8 cellular contexts compared by ENCODE assay signal in the genomic region with DNA sequence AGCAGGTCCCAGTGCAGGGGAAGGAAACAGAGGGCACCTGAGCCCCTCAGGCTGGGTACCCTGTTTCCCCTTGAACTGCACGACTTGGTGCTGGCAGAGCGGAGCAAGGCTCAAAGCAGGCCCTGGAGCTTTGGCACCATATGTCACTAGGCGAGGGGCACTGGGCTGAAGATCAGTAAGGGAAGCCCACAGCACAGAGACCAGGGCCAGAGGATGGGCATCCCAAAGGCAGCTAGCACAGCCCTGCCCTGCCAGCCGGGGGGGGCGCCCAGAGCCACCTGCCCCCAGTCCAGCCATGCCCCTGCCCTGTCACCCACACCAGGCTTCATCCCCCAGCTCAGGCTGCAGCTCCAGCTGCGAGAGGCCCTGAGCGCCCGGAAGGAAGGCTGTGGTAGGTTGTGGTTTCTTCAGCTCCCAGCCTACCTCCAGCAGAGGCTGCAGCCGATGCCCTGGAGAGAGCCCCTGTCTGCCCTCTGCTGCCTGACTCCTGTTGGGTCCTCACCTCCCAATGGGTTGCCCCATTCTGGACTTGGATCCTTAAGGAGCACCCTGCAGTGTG. TPM values are rescaled to one million over a fixed set of nuclear protein-coding genes. Genes with fewer than 3 reads are reported as not detected.
DNase-seq lines count a peak whose midpoint lies in the region; ATAC-seq and TF ChIP-seq lines count a peak whose summit lies in the region.

No MANE protein-coding gene starts in this region.

- H3K27me3 ChIP-seq in CD4-positive, alpha-beta T cell (ENCODE audit: control insufficient read depth, insufficient read depth, low read length) = no peaks in the 10 kb centered on the region
- H3K27me3 ChIP-seq in Loucy (ENCODE audit: insufficient read depth, low read length, poor library complexity, severe bottlenecking) = no peaks in the 10 kb centered on the region
- no peaks in the 10 kb centered on the region for H3K27me3 ChIP-seq in mucosa of rectum (ENCODE audit: control insufficient read depth in 2 of 2, insufficient read depth in 2 of 2, low read length in 2 of 2)

- peaks cover 95% of the 10 kb centered on the region for H4K20me1 ChIP-seq in Loucy (ENCODE audit: insufficient read depth, low read length, poor library complexity, severe bottlenecking)

- POLR2A ChIA-PET in CD4-positive, alpha-beta T cell (lab: Charles Lee) = interaction anchor here (1.2 to 6.1 kb wide), 12 partner anchors 8 to 114 kb away, joined by 3 to 90 read pairs (median 6); a partner anchor contains a TSS

- peaks cover 32% of the 10 kb centered on the region for H3K36me3 Mint-ChIP-seq in CD4-positive, alpha-beta T cell (ENCODE audit: low read depth)

- H3K4me2 ChIP-seq in Loucy (ENCODE audit: low read depth, low read length, poor library complexity, severe bottlenecking) = peak overlapping the region; percentile 80

- peaks cover 70% of the 10 kb centered on the region for H3K4me1 Mint-ChIP-seq in CD4-positive, alpha-beta T cell (ENCODE audit: low read depth)

- peaks cover 67% of the 10 kb centered on the region for H3K4me1 ChIP-seq in Loucy (ENCODE audit: insufficient read depth, low read length, poor library complexity, severe bottlenecking)
- peaks cover 62 to 70% of the 10 kb centered on the region in 2 donors for H3K4me1 ChIP-seq in mucosa of rectum (ENCODE audit: control insufficient read depth in 2 of 2, insufficient read depth in 2 of 2, low read length in 2 of 2)

- H3K9me3 ChIP-seq in CD4-positive, alpha-beta T cell (ENCODE audit: control insufficient read depth, low read length) = no peaks in the 10 kb centered on the region
- H3K9me3 ChIP-seq in Loucy (ENCODE audit: insufficient read depth, low read depth, low read length) (no peaks in the 10 kb centered on the region), mucosa of rectum (ENCODE audit: control insufficient read depth in 2 of 2, low read length in 2 of 2) (no peaks in the 10 kb centered on the region)

- peak overlapping the region; percentile 70 for H3K4me3 ChIP-seq in Loucy (ENCODE audit: low read length, poor library complexity, severe bottlenecking)
- H3K4me3 ChIP-seq in mucosa of rectum (ENCODE audit: low read length in 2 of 2) = peak overlapping the region; percentile 10 to 48

- DNase-seq in CD4-positive, alpha-beta T cell = peak; percentile 37 to 63 (median 48)
- DNase-seq in activated effector memory CD4-positive, alpha-beta T cell treated with Interleukin-2 at 50 U/mL for 16 hours = peak; percentile 54
- DNase-seq in COLO829 (ENCODE audit: low spot score) = no peak
- no peak for DNase-seq in stimulated activated CD4-positive, alpha-beta T cell treated with anti-CD3 and anti-CD28 coated beads, Interleukin-4, amount 100 ng/mL, for 24 hours
- DNase-seq in stimulated activated CD4-positive, alpha-beta T cell treated with anti-CD3 and anti-CD28 coated beads, Interleukin-1b, Interleukin-23, amount 100 ng/mL, for 48 hours = no peak

- H3K79me2 ChIP-seq in Loucy (ENCODE audit: insufficient read depth, low read length) = peaks cover 99% of the 10 kb centered on the region

- H3K27ac Mint-ChIP-seq in CD4-positive, alpha-beta T cell = peak overlapping the region; percentile 91

- intact Hi-C loops in CD4-positive, alpha-beta T cell (cut with DNase I, micrococcal nuclease) = no loop called here

- H2AFZ ChIP-seq in Loucy (ENCODE audit: low read length) = no peak overlapping the region

- no peaks in the 10 kb centered on the region for H3F3A ChIP-seq in Loucy (ENCODE audit: low read depth)

- TF ChIP-seq CTCF in CD4-positive, alpha-beta T cell (IDR thresholded peaks at IDR 0.05) = peak; percentile 38
- TF ChIP-seq CTCF in Loucy (conservative IDR thresholded peaks at IDR 0.05; ENCODE audit: low read length) = peak; percentile 67

- H3K9me2 ChIP-seq in Loucy (replicated peaks; ENCODE audit: low read depth, low read length) = no peaks in the 10 kb centered on the region

- H3K4me3 Mint-ChIP-seq in CD4-positive, alpha-beta T cell = peak overlapping the region; percentile 88

- H3K27ac ChIP-seq in CD4-positive, alpha-beta T cell (ENCODE audit: low read depth, low read length) = peak overlapping the region; percentile 61
- peak overlapping the region; percentile 27 to 49 for H3K27ac ChIP-seq in mucosa of rectum (ENCODE audit: low read depth in 2 of 2, low read length in 2 of 2)

- ATAC-seq in CD4-positive, alpha-beta T cell (ENCODE audit: poor library complexity) = peak; percentile 82
- ATAC-seq in GM19395 (IDR thresholded peaks at IDR 0.05; ENCODE audit: unreplicated experiment) = peak; percentile 79

- no peaks in the 10 kb centered on the region for H3K27me3 Mint-ChIP-seq in CD4-positive, alpha-beta T cell

- H3K9ac ChIP-seq in Loucy (ENCODE audit: low read depth, low read length, poor library complexity, severe bottlenecking) (peak overlapping the region; percentile 71), mucosa of rectum (ENCODE audit: low read depth in 1 of 2, low read length in 2 of 2) (peak overlapping the region in 1 of 2 donors; percentile 25)

- H3K36me3 ChIP-seq in Loucy (ENCODE audit: insufficient read depth, low read length) (peaks cover 48% of the 10 kb centered on the region; the same call in 1 of the 2 replicates), mucosa of rectum (ENCODE audit: control insufficient read depth in 2 of 2, insufficient read depth in 2 of 2, low read length in 2 of 2) (peaks cover 3 to 6% of the 10 kb centered on the region in 2 donors)

- CTCF ChIA-PET in CD4-positive, alpha-beta T cell (lab: Charles Lee) = interaction anchor here (0.7 to 3.4 kb wide), 7 partner anchors 8 to 103 kb away, joined by 3 to 23 read pairs (median 9); a partner anchor contains a TSS

- no peaks in the 10 kb centered on the region for H3K9me3 Mint-ChIP-seq in CD4-positive, alpha-beta T cell

RNA-seq across cellular contexts. Expression of a gene that starts 10.9 kb away (rescaled TPM):
- 10 to 100 TPM; 68.4 to 72.4 TPM for total RNA-seq in CD4-positive, alpha-beta T cell

RNA-seq across cellular contexts. Expression of a gene that starts 16.8 kb away (rescaled TPM):
- 10 to 100 TPM; 34.6 to 38.2 TPM for total RNA-seq in CD4-positive, alpha-beta T cell

RNA-seq across cellular contexts. Expression of a gene that starts 22.3 kb away (rescaled TPM):
- total RNA-seq in CD4-positive, alpha-beta T cell = 10 to 100 TPM; 19.0 to 21.1 TPM

RNA-seq across cellular contexts. Expression of a gene that starts 46.6 kb away (rescaled TPM):
- 1 to 10 TPM in 1 of 2 experiments, under 1 TPM in 1; 0.39 to 1.0 TPM for total RNA-seq in CD4-positive, alpha-beta T cell

Comparison
In these comparisons a context has a peak if more than half of its experiments do, and no peak if none do; other contexts are left out.
1. DNase-seq: peak in CD4-positive, alpha-beta T cell (10 of 10) and activated effector memory CD4-positive, alpha-beta T cell treated with Interleukin-2 at 50 U/mL for 16 hours (single experiment); none in COLO829 (single experiment), stimulated activated CD4-positive, alpha-beta T cell treated with anti-CD3 and anti-CD28 coated beads, Interleukin-4, amount 100 ng/mL, for 24 hours (single experiment) and stimulated activated CD4-positive, alpha-beta T cell treated with anti-CD3 and anti-CD28 coated beads, Interleukin-1b, Interleukin-23, amount 100 ng/mL, for 48 hours (single experiment).